In the genomic region with DNA sequence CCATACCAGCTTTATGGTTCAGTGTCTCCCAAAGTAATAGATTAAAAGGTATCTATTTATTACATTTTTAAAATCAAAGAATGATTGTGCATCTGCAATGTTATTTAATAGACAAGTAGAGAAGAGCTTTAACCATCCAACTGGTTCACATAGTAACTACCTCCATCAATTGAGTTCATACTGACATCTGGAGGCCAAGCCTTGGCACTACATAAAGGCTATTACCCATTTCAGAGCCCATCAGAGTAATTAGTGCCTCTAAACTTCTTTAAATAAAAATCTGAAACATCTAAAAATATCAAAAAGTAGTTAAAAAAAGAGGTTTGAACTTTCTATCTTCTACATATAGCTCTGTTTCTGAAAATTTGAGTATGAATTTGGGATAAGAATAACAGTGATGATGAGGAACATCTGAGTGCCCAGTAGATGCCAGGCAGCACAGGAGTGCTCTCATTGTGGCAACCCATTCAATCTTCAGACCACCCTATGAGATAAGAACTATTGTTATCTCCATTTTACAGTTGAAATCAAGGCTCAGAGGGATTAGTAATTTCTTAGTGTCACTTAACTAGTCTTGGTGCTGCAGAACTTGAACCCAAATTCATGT, we compare ENCODE assay signal across 7 cellular contexts.
A peak's percentile ranks its signal among the peaks of the same experiment; 100 is the strongest.
DNase-seq lines count a peak whose midpoint lies in the region; ATAC-seq and TF ChIP-seq lines count a peak whose summit lies in the region.

No MANE protein-coding gene starts in this region.

- H3K27ac ChIP-seq in RWPE2 (ENCODE audit: poor library complexity, severe bottlenecking) (no peak overlapping the region), coronary artery (no peak overlapping the region)

- no peaks in the 10 kb centered on the region for H3K9me3 ChIP-seq in RWPE2 (ENCODE audit: severe bottlenecking)

- no peaks in the 10 kb centered on the region for H3K4me1 ChIP-seq in RWPE2 (ENCODE audit: insufficient read depth, poor library complexity, severe bottlenecking)

- peak; percentile 52 for DNase-seq in EL
- DNase-seq in KG1 (lab: John Stamatoyannopoulos, UW): peak; percentile 11
- no peak for DNase-seq in RWPE2 (ENCODE audit: low spot score)
- no peak for DNase-seq in coronary artery (ENCODE audit: low spot score)
- DNase-seq in lung microvascular endothelial cell (ENCODE audit: low read depth in 2 of 2): peak; percentile 49 to 62
- DNase-seq in cortex of kidney (lab: John Stamatoyannopoulos, UW): no peak

- no peaks in the 10 kb centered on the region for H3K27me3 ChIP-seq in RWPE2 (ENCODE audit: insufficient read depth, poor library complexity, severe bottlenecking)

- H3K36me3 ChIP-seq in RWPE2 (ENCODE audit: low read depth): no peaks in the 10 kb centered on the region

- no peak overlapping the region for H3K4me3 ChIP-seq in RWPE2 (ENCODE audit: severe bottlenecking)
- no peak overlapping the region for H3K4me3 ChIP-seq in coronary artery

- TF ChIP-seq CTCF in RWPE2 (IDR thresholded peaks at IDR 0.05; ENCODE audit: poor library complexity, severe bottlenecking) (peak; percentile 95), coronary artery (IDR thresholded peaks at IDR 0.05) (peak; percentile 53)

- ATAC-seq in GM21360 (IDR thresholded peaks at IDR 0.05; ENCODE audit: unreplicated experiment) (peak; percentile 73), RWPE2 (ENCODE audit: low read depth) (peak; percentile 84)

Comparison
In these comparisons a context has a peak if more than half of its experiments do, and no peak if none do; other contexts are left out.
1. DNase-seq: peak in EL (single experiment), KG1 (single experiment) and lung microvascular endothelial cell (2 of 2); none in RWPE2 (single experiment), coronary artery (single experiment) and cortex of kidney (single experiment).